Comparison of ENCODE assay signal across 1 cellular context in the genomic region with DNA sequence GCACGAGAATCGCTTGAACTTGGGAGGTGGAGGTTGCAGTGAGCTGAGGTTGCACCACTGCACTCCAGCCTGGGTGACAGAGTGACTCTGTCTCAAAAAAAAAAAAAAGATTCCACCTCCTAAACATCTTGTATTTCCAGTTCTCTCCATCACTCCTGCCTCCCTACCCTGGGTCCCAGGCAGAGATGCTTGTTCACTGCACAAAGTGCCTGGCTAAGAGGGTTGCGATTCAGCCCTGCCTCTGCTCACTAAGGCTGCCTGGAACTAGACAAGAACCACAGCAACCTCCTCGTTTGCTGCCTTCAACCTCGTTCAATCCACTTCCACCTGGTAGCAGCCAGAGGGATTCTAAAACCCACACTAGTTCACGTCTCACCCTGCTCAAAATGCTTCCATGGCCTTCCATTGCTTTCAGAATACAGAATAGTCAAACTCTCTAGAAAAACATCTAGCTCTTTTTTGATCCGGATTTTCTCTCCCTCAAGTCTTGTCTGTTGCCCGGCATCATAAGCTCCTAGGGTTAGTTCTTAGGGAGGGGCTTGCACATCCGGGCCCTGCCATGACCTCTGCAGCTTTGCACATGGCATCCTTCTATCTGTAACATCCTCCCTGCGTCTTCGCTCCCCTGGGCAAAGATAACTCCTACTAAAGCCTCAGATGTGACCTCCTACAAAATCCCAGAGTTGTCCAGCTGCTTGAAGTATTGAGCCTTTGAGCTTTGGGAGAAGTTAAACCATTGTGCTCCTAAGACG.
TF ChIP-seq lines count a peak whose summit lies in the region.

No MANE protein-coding gene starts in this region.

TF ChIP-seq in SK-N-SH, 30 proteins besides CTCF, POLR2A, EP300 and RAD21 (continued from another document):
- TF ChIP-seq IRF3 (IDR thresholded peaks at IDR 0.05; ENCODE audit: low read depth, low read length) = no peak
- no peak for TF ChIP-seq GABPA (IDR thresholded peaks at IDR 0.05; ENCODE audit: low read depth)
- TF ChIP-seq, protein P1, sequence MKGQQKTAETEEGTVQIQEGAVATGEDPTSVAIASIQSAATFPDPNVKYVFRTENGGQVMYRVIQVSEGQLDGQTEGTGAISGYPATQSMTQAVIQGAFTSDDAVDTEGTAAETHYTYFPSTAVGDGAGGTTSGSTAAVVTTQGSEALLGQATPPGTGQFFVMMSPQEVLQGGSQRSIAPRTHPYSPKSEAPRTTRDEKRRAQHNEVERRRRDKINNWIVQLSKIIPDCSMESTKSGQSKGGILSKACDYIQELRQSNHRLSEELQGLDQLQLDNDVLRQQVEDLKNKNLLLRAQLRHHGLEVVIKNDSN (IDR thresholded peaks at IDR 0.05; ENCODE audit: borderline replicate concordance, low read depth) = no peak
- TF ChIP-seq SIN3A (IDR thresholded peaks at IDR 0.05; ENCODE audit: borderline replicate concordance, low read depth, low read length) = no peak
- no peak for TF ChIP-seq RFX5 (IDR thresholded peaks at IDR 0.05; ENCODE audit: low read length)
- no peak for TF ChIP-seq TAF1 (IDR thresholded peaks at IDR 0.05; ENCODE audit: borderline replicate concordance, low read depth, low read length)
- TF ChIP-seq FOSL2 (IDR thresholded peaks at IDR 0.05; ENCODE audit: borderline replicate concordance, low read depth) = no peak
- TF ChIP-seq POLR2AphosphoS5 (IDR thresholded peaks at IDR 0.05; ENCODE audit: low read depth, low read length) = no peak
- no peak for TF ChIP-seq FOXJ3 (CRISPR knock-in tag; IDR thresholded peaks at IDR 0.05)
- no peak for TF ChIP-seq TCF12 (IDR thresholded peaks at IDR 0.05)
